In the genomic region with DNA sequence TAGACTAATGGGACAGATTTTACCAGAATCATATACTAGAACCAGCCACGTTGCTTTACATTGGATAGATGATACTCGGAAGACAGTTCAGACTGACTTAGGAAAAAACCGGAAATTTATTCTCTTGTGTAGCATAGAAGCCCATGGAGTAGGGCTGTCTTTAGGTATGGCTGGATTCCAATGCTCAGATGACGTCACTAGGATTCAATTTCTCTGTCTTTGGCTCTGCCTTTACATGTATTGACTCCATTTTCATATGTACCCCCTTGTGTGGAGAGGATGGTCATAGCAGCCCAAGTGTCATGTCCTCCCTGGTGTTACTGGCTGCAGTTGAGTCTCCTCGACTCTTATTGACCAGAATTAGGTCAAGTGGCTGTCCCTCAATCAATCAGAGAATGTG, we compare ENCODE assay signal across 18 cellular contexts.
"Had no signal": no experiment of that assay in that cellular context is flagged by ENCODE, and none has a peak within 500 bp of the region (broad histone marks: within the 10 kb centered on the region; RNA-seq: fewer than 3 reads in every experiment).

No MANE protein-coding gene starts in this region.

- H3K27me3 ChIP-seq: MG63 had no signal

- H3K9ac ChIP-seq: SK-N-SH had no signal

- FAIRE-seq: HTR-8/SVneo had no signal

- ATAC-seq: Panc1, PC-3, T-cell had no signal

- H3K9me3 ChIP-seq: MG63, SK-N-SH had no signal

- DNase-seq: MG63; NCI-H1436; NCI-H187; NCI-H2081 treated with DMSO at 0.1 percent for 48 hours; NCI-H226; NCI-H510A; NCI-H524 treated with DMSO at 0.1 percent for 48 hours; NCI-H774; NK-92 treated with Interleukin-12 subunit alpha and Interleukin-12 subunit beta, amount 100 ng/mL, for 24 hours; PC-3; SHP77; SK-N-SH; SW 1271; T-cell had no signal

- H3K4me2 ChIP-seq: SK-N-SH had no signal

- H3K36me3 ChIP-seq: MG63 had no signal

- H3K27ac ChIP-seq: HL-60, RWPE1 had no signal

- H3K4me3 ChIP-seq: MG63 had no signal
